Comparison of ENCODE assay signal across 18 cellular contexts in the genomic region with DNA sequence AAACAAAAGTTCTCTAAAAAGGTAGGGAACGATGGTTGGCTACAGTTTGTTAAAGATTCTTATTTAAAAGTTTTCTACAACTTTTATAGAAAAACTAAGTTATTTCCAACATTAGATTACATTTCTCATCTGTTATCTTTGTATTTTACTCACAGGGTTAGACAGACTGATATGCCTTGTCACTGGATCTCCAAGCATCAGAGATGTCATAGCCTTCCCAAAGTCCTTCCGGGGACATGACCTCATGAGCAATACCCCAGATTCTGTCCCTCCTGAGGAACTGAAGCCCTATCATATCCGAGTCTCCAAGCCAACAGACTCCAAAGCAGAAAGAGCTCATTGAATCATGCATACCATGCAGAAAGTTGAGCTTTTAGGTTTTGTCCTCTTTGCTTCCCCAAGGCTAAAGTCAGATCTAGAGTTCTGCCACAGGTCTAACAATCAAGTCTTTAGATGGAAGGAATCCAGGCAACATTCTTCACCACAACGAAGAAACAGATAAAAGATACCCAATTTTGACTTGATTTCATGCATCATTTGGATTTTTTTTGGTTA. TPM values are rescaled to one million over a fixed set of nuclear protein-coding genes. Genes with fewer than 3 reads are reported as not detected.
DNase-seq lines count a peak whose midpoint lies in the region; ATAC-seq, FAIRE-seq and TF ChIP-seq lines count a peak whose summit lies in the region.
"Had no signal": no experiment of that assay in that cellular context is flagged by ENCODE, and none has a peak within 500 bp of the region (broad histone marks: within the 10 kb centered on the region; RNA-seq: fewer than 3 reads in every experiment).

No MANE protein-coding gene starts in this region.

- CTCF ChIA-PET in CD4-positive, alpha-beta T cell (lab: Charles Lee): no interaction called here
- CTCF ChIA-PET in naive thymus-derived CD4-positive, alpha-beta T cell (lab: Charles Lee): no interaction called here

- no peaks in the 10 kb centered on the region for H3K9me3 Mint-ChIP-seq in CD4-positive, alpha-beta T cell
- no peaks in the 10 kb centered on the region; the same call in 2 of the 3 replicates for H3K9me3 Mint-ChIP-seq in GM23338
- no peaks in the 10 kb centered on the region for H3K9me3 Mint-ChIP-seq in activated naive CD8-positive, alpha-beta T cell treated with anti-CD3 and anti-CD28 coated beads, Interleukin-2, amount 10 ng/mL, durations not matched to agents 7 days and 5 days
- H3K9me3 Mint-ChIP-seq in naive thymus-derived CD4-positive, alpha-beta T cell: no peaks in the 10 kb centered on the region
- H3K9me3 Mint-ChIP-seq in naive thymus-derived CD8-positive, alpha-beta T cell: no peaks in the 10 kb centered on the region
- H3K9me3 Mint-ChIP-seq: activated CD4-positive, alpha-beta T cell treated with anti-CD3 and anti-CD28 coated beads, Interleukin-2, amount 10 ng/mL, durations not matched to agents 24 days and 14 days; activated naive CD4-positive, alpha-beta T cell treated with anti-CD3 and anti-CD28 coated beads, Interleukin-2, amount 10 ng/mL, durations not matched to agents 7 days and 5 days; type B pancreatic cell had no signal

- ATAC-seq in CD4-positive, alpha-beta T cell (ENCODE audit: poor library complexity): no peak
- ATAC-seq in GM23338: no peak
- ATAC-seq in activated naive CD8-positive, alpha-beta T cell treated with anti-CD3 and anti-CD28 coated beads, Interleukin-2, amount 10 ng/mL, durations not matched to agents 7 days and 5 days (ENCODE audit: low read depth): no peak
- no peak for ATAC-seq in naive thymus-derived CD4-positive, alpha-beta T cell
- no peak for ATAC-seq in naive thymus-derived CD8-positive, alpha-beta T cell
- ATAC-seq: heart left ventricle had no signal

- TF ChIP-seq CTCF in CD4-positive, alpha-beta T cell (IDR thresholded peaks at IDR 0.05): no peak
- no peak for TF ChIP-seq CTCF in GM23338 (conservative IDR thresholded peaks at IDR 0.05; ENCODE audit: low read depth in 2 of 2)

- H3K9me3 ChIP-seq in CD4-positive, alpha-beta T cell (ENCODE audit: control insufficient read depth, low read length): no peaks in the 10 kb centered on the region
- H3K9me3 ChIP-seq in naive thymus-derived CD4-positive, alpha-beta T cell (ENCODE audit: control insufficient read depth in 2 of 3, low read length in 3 of 3): no peaks in the 10 kb centered on the region
- H3K9me3 ChIP-seq: BLaER1, heart left ventricle had no signal

- no peak for TF ChIP-seq POLR2A in GM12892 (IDR thresholded peaks at IDR 0.05; ENCODE audit: low read depth, low read length)

- peak overlapping the region; percentile 24 for H3K27ac Mint-ChIP-seq in CD4-positive, alpha-beta T cell
- no peak overlapping the region; the same call in 1 of the 2 replicates for H3K27ac Mint-ChIP-seq in GM23338
- H3K27ac Mint-ChIP-seq in activated naive CD8-positive, alpha-beta T cell treated with anti-CD3 and anti-CD28 coated beads, Interleukin-2, amount 10 ng/mL, durations not matched to agents 7 days and 5 days: peak overlapping the region; percentile 37
- peak overlapping the region in 6 of 9 donors; percentile 26 to 72 (median 60) for H3K27ac Mint-ChIP-seq in naive thymus-derived CD4-positive, alpha-beta T cell
- peak overlapping the region in 4 of 10 donors; percentile 31 to 71 (median 49) for H3K27ac Mint-ChIP-seq in naive thymus-derived CD8-positive, alpha-beta T cell
- H3K27ac Mint-ChIP-seq: activated CD4-positive, alpha-beta T cell treated with anti-CD3 and anti-CD28 coated beads, Interleukin-2, amount 10 ng/mL, durations not matched to agents 24 days and 14 days; activated naive CD4-positive, alpha-beta T cell treated with anti-CD3 and anti-CD28 coated beads, Interleukin-2, amount 10 ng/mL, durations not matched to agents 7 days and 5 days; type B pancreatic cell had no signal

- no peak for FAIRE-seq in GM12892 (lab: Jason Lieb, UNC)
- FAIRE-seq: astrocyte had no signal

- H3K4me3 Mint-ChIP-seq in CD4-positive, alpha-beta T cell: no peak overlapping the region
- no peak overlapping the region for H3K4me3 Mint-ChIP-seq in GM23338
- no peak overlapping the region for H3K4me3 Mint-ChIP-seq in activated naive CD8-positive, alpha-beta T cell treated with anti-CD3 and anti-CD28 coated beads, Interleukin-2, amount 10 ng/mL, durations not matched to agents 7 days and 5 days
- no peak overlapping the region for H3K4me3 Mint-ChIP-seq in naive thymus-derived CD4-positive, alpha-beta T cell
- H3K4me3 Mint-ChIP-seq in naive thymus-derived CD8-positive, alpha-beta T cell: no peak overlapping the region
- H3K4me3 Mint-ChIP-seq: activated CD4-positive, alpha-beta T cell treated with anti-CD3 and anti-CD28 coated beads, Interleukin-2, amount 10 ng/mL, durations not matched to agents 24 days and 14 days; activated naive CD4-positive, alpha-beta T cell treated with anti-CD3 and anti-CD28 coated beads, Interleukin-2, amount 10 ng/mL, durations not matched to agents 7 days and 5 days; type B pancreatic cell had no signal

- H3K4me1 ChIP-seq in GM23338 (ENCODE audit: insufficient read depth): peaks cover 11% of the 10 kb centered on the region
- no peaks in the 10 kb centered on the region for H3K4me1 ChIP-seq in naive thymus-derived CD4-positive, alpha-beta T cell (ENCODE audit: control insufficient read depth in 2 of 2, insufficient read depth in 2 of 2, low read length in 2 of 2)
- H3K4me1 ChIP-seq: BLaER1 had no signal

- H3K36me3 ChIP-seq in GM23338 (ENCODE audit: insufficient read depth): peaks cover 6% of the 10 kb centered on the region; the same call in 1 of the 2 replicates
- H3K36me3 ChIP-seq in naive thymus-derived CD4-positive, alpha-beta T cell (ENCODE audit: control insufficient read depth in 2 of 3, insufficient read depth in 3 of 3, low read length in 3 of 3): peaks cover 0 to 54% (median 13%) of the 10 kb centered on the region in 3 experiments

- H3K36me3 Mint-ChIP-seq in CD4-positive, alpha-beta T cell (ENCODE audit: low read depth): peaks cover 67% of the 10 kb centered on the region
- peaks cover 72% of the 10 kb centered on the region for H3K36me3 Mint-ChIP-seq in GM23338 (ENCODE audit: low read depth)
- H3K36me3 Mint-ChIP-seq in activated naive CD8-positive, alpha-beta T cell treated with anti-CD3 and anti-CD28 coated beads, Interleukin-2, amount 10 ng/mL, durations not matched to agents 7 days and 5 days: peaks cover 19% of the 10 kb centered on the region
- peaks cover 9 to 39% (median 24%) of the 10 kb centered on the region in 5 donors for H3K36me3 Mint-ChIP-seq in naive thymus-derived CD4-positive, alpha-beta T cell
- H3K36me3 Mint-ChIP-seq in naive thymus-derived CD8-positive, alpha-beta T cell: peaks cover 5 to 76% (median 15%) of the 10 kb centered on the region in 3 donors

- H3K79me2 ChIP-seq in GM23338 (replicated peaks; ENCODE audit: insufficient read depth): no peaks in the 10 kb centered on the region

- no peak overlapping the region for H3K4me3 ChIP-seq in GM23338
- no peak overlapping the region for H3K4me3 ChIP-seq in naive thymus-derived CD4-positive, alpha-beta T cell (ENCODE audit: low read length)
- H3K4me3 ChIP-seq: BLaER1, heart left ventricle had no signal

- H3K27me3 ChIP-seq in CD4-positive, alpha-beta T cell (ENCODE audit: control insufficient read depth, insufficient read depth, low read length): no peaks in the 10 kb centered on the region
- no peaks in the 10 kb centered on the region for H3K27me3 ChIP-seq in GM23338 (ENCODE audit: insufficient read depth)
- H3K27me3 ChIP-seq in naive thymus-derived CD4-positive, alpha-beta T cell (ENCODE audit: control insufficient read depth in 2 of 2, insufficient read depth in 2 of 2, low read length in 2 of 2): no peaks in the 10 kb centered on the region
- H3K27me3 ChIP-seq: BLaER1, heart left ventricle had no signal

- POLR2A ChIA-PET in CD4-positive, alpha-beta T cell (lab: Charles Lee): interaction anchor here (1.6 kb wide), 1 partner anchor 11 kb away, joined by 3 read pairs; the partner anchor contains the start of genes GAS5 and ZBTB37
- POLR2A ChIA-PET in activated naive CD8-positive, alpha-beta T cell treated with anti-CD3 and anti-CD28 coated beads, Interleukin-2, amount 10 ng/mL, durations not matched to agents 7 days and 5 days (lab: Charles Lee): no interaction called here
- POLR2A ChIA-PET in naive thymus-derived CD4-positive, alpha-beta T cell (lab: Charles Lee): no interaction called here
- POLR2A ChIA-PET in naive thymus-derived CD8-positive, alpha-beta T cell (lab: Charles Lee): interaction anchor here (1.1 kb wide), 1 partner anchor 10 kb away, joined by 4 read pairs; the partner anchor contains the start of gene GAS5

- H4K20me1 ChIP-seq in GM23338 (replicated peaks; ENCODE audit: insufficient read depth): no peaks in the 10 kb centered on the region

- H3K4me1 Mint-ChIP-seq in CD4-positive, alpha-beta T cell (ENCODE audit: low read depth): no peaks in the 10 kb centered on the region
- H3K4me1 Mint-ChIP-seq in GM23338: peaks cover 10% of the 10 kb centered on the region
- H3K4me1 Mint-ChIP-seq in activated naive CD8-positive, alpha-beta T cell treated with anti-CD3 and anti-CD28 coated beads, Interleukin-2, amount 10 ng/mL, durations not matched to agents 7 days and 5 days: peaks cover 6% of the 10 kb centered on the region
- H3K4me1 Mint-ChIP-seq in naive thymus-derived CD4-positive, alpha-beta T cell: peaks cover 0 to 5% (median 2%) of the 10 kb centered on the region in 7 donors
- peaks cover 0 to 6% (median 2%) of the 10 kb centered on the region in 4 donors for H3K4me1 Mint-ChIP-seq in naive thymus-derived CD8-positive, alpha-beta T cell

- no peak overlapping the region for H2AFZ ChIP-seq in GM23338

- peaks cover 15% of the 10 kb centered on the region; the same call in 1 of the 2 replicates for H3F3A ChIP-seq in GM23338 (replicated peaks; ENCODE audit: low read depth)

- no peak for DNase-seq in CD4-positive, alpha-beta T cell
- DNase-seq in GM23338 (ENCODE audit: low spot score) (no peak), AG08396 (ENCODE audit: low spot score) (no peak), GM12892 (ENCODE audit: insufficient read length) (no peak)
- no peak for DNase-seq in activated naive CD8-positive, alpha-beta T cell treated with anti-CD3 and anti-CD28 coated beads, Interleukin-2, amount 10 ng/mL, durations not matched to agents 7 days and 5 days
- no peak for DNase-seq in naive thymus-derived CD4-positive, alpha-beta T cell
- DNase-seq in naive thymus-derived CD8-positive, alpha-beta T cell: no peak
- DNase-seq: activated CD4-positive, alpha-beta T cell treated with anti-CD3 and anti-CD28 coated beads, Interleukin-2, amount 10 ng/mL, durations not matched to agents 24 days and 14 days; activated naive CD4-positive, alpha-beta T cell treated with anti-CD3 and anti-CD28 coated beads, Interleukin-2, amount 10 ng/mL, durations not matched to agents 7 days and 5 days; activated T-cell treated with anti-CD3 and anti-CD28 coated beads for 4 hours; GDM1; heart left ventricle; NCI-H524 treated with DMSO at 0.1 percent for 48 hours; RPMI8226 had no signal

- H3K27me3 Mint-ChIP-seq in CD4-positive, alpha-beta T cell: no peaks in the 10 kb centered on the region
- H3K27me3 Mint-ChIP-seq in GM23338 (ENCODE audit: insufficient read depth, low read depth, poor library complexity): peaks cover 19% of the 10 kb centered on the region
- no peaks in the 10 kb centered on the region for H3K27me3 Mint-ChIP-seq in activated naive CD8-positive, alpha-beta T cell treated with anti-CD3 and anti-CD28 coated beads, Interleukin-2, amount 10 ng/mL, durations not matched to agents 7 days and 5 days
- H3K27me3 Mint-ChIP-seq in naive thymus-derived CD4-positive, alpha-beta T cell: no peaks in the 10 kb centered on the region
- no peaks in the 10 kb centered on the region for H3K27me3 Mint-ChIP-seq in naive thymus-derived CD8-positive, alpha-beta T cell
- H3K27me3 Mint-ChIP-seq: activated CD4-positive, alpha-beta T cell treated with anti-CD3 and anti-CD28 coated beads, Interleukin-2, amount 10 ng/mL, durations not matched to agents 24 days and 14 days; activated naive CD4-positive, alpha-beta T cell treated with anti-CD3 and anti-CD28 coated beads, Interleukin-2, amount 10 ng/mL, durations not matched to agents 7 days and 5 days; type B pancreatic cell had no signal

- H3K4me2 ChIP-seq in GM23338: no peak overlapping the region
- H3K4me2 ChIP-seq: BLaER1 had no signal

- no peaks in the 10 kb centered on the region for H3K9me2 ChIP-seq in GM23338 (ENCODE audit: insufficient read depth)

- H3K27ac ChIP-seq in CD4-positive, alpha-beta T cell (ENCODE audit: low read depth, low read length): no peak overlapping the region
- H3K27ac ChIP-seq in GM23338 (ENCODE audit: low read depth): peak overlapping the region; percentile 23; the same call in 1 of the 2 replicates
- no peak overlapping the region for H3K27ac ChIP-seq in naive thymus-derived CD4-positive, alpha-beta T cell (ENCODE audit: low read depth, low read length)
- H3K27ac ChIP-seq: BLaER1, heart left ventricle had no signal

- intact Hi-C loops in CD4-positive, alpha-beta T cell (cut with DNase I, micrococcal nuclease): no loop called here
- intact Hi-C loops in naive thymus-derived CD4-positive, alpha-beta T cell (cut with micrococcal nuclease): no loop called here

RNA-seq across cellular contexts. Expression of gene GAS5, which starts 10.3 kb away (rescaled TPM):
- total RNA-seq in CD4-positive, alpha-beta T cell: 100 to 1,000 TPM; 865 to 867 TPM
- 979 and 1,111 TPM in 2 replicates for total RNA-seq in GM23338 (2014; rRNA removed; shearing (Covaris generic))
- polyA plus RNA-seq in GM23338 (2016; fragmentation: Nextera tagmentation; extraction: Ambion mirVana): 992 and 1,077 TPM in 2 replicates
- 100 to 1,000 TPM; 421 to 434 TPM for total RNA-seq in activated naive CD8-positive, alpha-beta T cell treated with anti-CD3 and anti-CD28 coated beads, Interleukin-2, amount 10 ng/mL, durations not matched to agents 7 days and 5 days
- total RNA-seq in naive thymus-derived CD4-positive, alpha-beta T cell: 100 to 1,000 TPM; 371 to 954 (median 885) TPM
- polyA plus RNA-seq in naive thymus-derived CD4-positive, alpha-beta T cell: 100 to 1,000 TPM; 493 to 676 TPM
- total RNA-seq in naive thymus-derived CD8-positive, alpha-beta T cell: 1,000 to 10,000 TPM; 1,055 to 1,075 TPM
- 100 to 1,000 TPM; 503 to 660 (median 547) TPM for polyA plus RNA-seq in naive thymus-derived CD8-positive, alpha-beta T cell
- 977 TPM for polyA plus RNA-seq in GM12892 (2012; ENCODE audit: missing spikeins)

RNA-seq across cellular contexts. Expression of gene ZBTB37, which starts 10.7 kb away (rescaled TPM):
- 10 to 100 TPM; 15.1 to 16.0 TPM for total RNA-seq in CD4-positive, alpha-beta T cell
- total RNA-seq in GM23338 (2014; rRNA removed; shearing (Covaris generic)): 15.2 and 15.8 TPM in 2 replicates
- polyA plus RNA-seq in GM23338 (2016; fragmentation: Nextera tagmentation; extraction: Ambion mirVana): 1.4 and 2.7 TPM in 2 replicates
- total RNA-seq in activated naive CD8-positive, alpha-beta T cell treated with anti-CD3 and anti-CD28 coated beads, Interleukin-2, amount 10 ng/mL, durations not matched to agents 7 days and 5 days: 10 to 100 TPM; 16.2 to 16.4 TPM
- total RNA-seq in naive thymus-derived CD4-positive, alpha-beta T cell: 10 to 100 TPM; 12.7 to 30.3 (median 21.7) TPM
- 1 to 10 TPM; 2.1 to 3.2 TPM for polyA plus RNA-seq in naive thymus-derived CD4-positive, alpha-beta T cell
- 10 to 100 TPM; 27.9 to 28.8 TPM for total RNA-seq in naive thymus-derived CD8-positive, alpha-beta T cell
- 1 to 10 TPM; 1.9 to 2.1 (median 1.9) TPM for polyA plus RNA-seq in naive thymus-derived CD8-positive, alpha-beta T cell
- 2.4 TPM for polyA plus RNA-seq in GM12892 (2012; ENCODE audit: missing spikeins)

RNA-seq across cellular contexts. Expression of gene CENPL, which starts 32.8 kb away (rescaled TPM):
- 1 to 10 TPM; 3.8 to 4.7 TPM for total RNA-seq in CD4-positive, alpha-beta T cell
- 23.5 and 40.7 TPM in 2 replicates for total RNA-seq in GM23338 (2014; rRNA removed; shearing (Covaris generic))
- 8.8 and 13.6 TPM in 2 replicates for polyA plus RNA-seq in GM23338 (2016; fragmentation: Nextera tagmentation; extraction: Ambion mirVana)
- 10 to 100 TPM; 33.9 to 34.0 TPM for total RNA-seq in activated naive CD8-positive, alpha-beta T cell treated with anti-CD3 and anti-CD28 coated beads, Interleukin-2, amount 10 ng/mL, durations not matched to agents 7 days and 5 days
- total RNA-seq in naive thymus-derived CD4-positive, alpha-beta T cell: 10 to 100 TPM in 2 of 5 experiments, 1 to 10 TPM in 3; 5.2 to 25.1 (median 9.5) TPM
- polyA plus RNA-seq in naive thymus-derived CD4-positive, alpha-beta T cell: 1 to 10 TPM; 5.1 to 6.9 TPM
- 10 to 100 TPM; 14.2 to 16.6 TPM for total RNA-seq in naive thymus-derived CD8-positive, alpha-beta T cell
- 1 to 10 TPM; 4.4 to 9.2 (median 7.0) TPM for polyA plus RNA-seq in naive thymus-derived CD8-positive, alpha-beta T cell
- 11.9 TPM for polyA plus RNA-seq in GM12892 (2012; ENCODE audit: missing spikeins)

RNA-seq across cellular contexts. Expression of gene DARS2, which starts 33.0 kb away (rescaled TPM):
- total RNA-seq in CD4-positive, alpha-beta T cell: 1 to 10 TPM; 1.7 TPM
- total RNA-seq in GM23338 (2014; rRNA removed; shearing (Covaris generic)): 41.1 and 49.9 TPM in 2 replicates
- polyA plus RNA-seq in GM23338 (2016; fragmentation: Nextera tagmentation; extraction: Ambion mirVana): 17.0 and 18.1 TPM in 2 replicates
- 10 to 100 TPM; 21.6 to 22.5 TPM for total RNA-seq in activated naive CD8-positive, alpha-beta T cell treated with anti-CD3 and anti-CD28 coated beads, Interleukin-2, amount 10 ng/mL, durations not matched to agents 7 days and 5 days
- total RNA-seq in naive thymus-derived CD4-positive, alpha-beta T cell: 10 to 100 TPM in 3 of 5 experiments, 1 to 10 TPM in 2; 3.6 to 26.0 (median 13.5) TPM
- 10 to 100 TPM in 1 of 2 donors, 1 to 10 TPM in 1; 9.2 to 13.2 TPM for polyA plus RNA-seq in naive thymus-derived CD4-positive, alpha-beta T cell
- total RNA-seq in naive thymus-derived CD8-positive, alpha-beta T cell: 10 to 100 TPM; 12.6 TPM
- 10 to 100 TPM in 1 of 3 donors, 1 to 10 TPM in 2; 6.7 to 12.1 (median 7.3) TPM for polyA plus RNA-seq in naive thymus-derived CD8-positive, alpha-beta T cell
- polyA plus RNA-seq in GM12892 (2012; ENCODE audit: missing spikeins): 29.2 TPM

RNA-seq across cellular contexts. Expression of gene SERPINC1, which starts 59.7 kb away (rescaled TPM):
- total RNA-seq in CD4-positive, alpha-beta T cell: not detected
- not detected in 2 replicates for total RNA-seq in GM23338 (2014; rRNA removed; shearing (Covaris generic))
- polyA plus RNA-seq in GM23338 (2016; fragmentation: Nextera tagmentation; extraction: Ambion mirVana): not detected in 2 replicates
- not detected for total RNA-seq in activated naive CD8-positive, alpha-beta T cell treated with anti-CD3 and anti-CD28 coated beads, Interleukin-2, amount 10 ng/mL, durations not matched to agents 7 days and 5 days
- total RNA-seq in naive thymus-derived CD4-positive, alpha-beta T cell: under 1 TPM in 1 of 5 experiments, not detected in 4; 0.32 TPM
- polyA plus RNA-seq in naive thymus-derived CD4-positive, alpha-beta T cell: under 1 TPM in 1 of 2 donors, not detected in 1; 0.25 TPM
- total RNA-seq in naive thymus-derived CD8-positive, alpha-beta T cell: under 1 TPM in 1 of 2 experiments, not detected in 1; 0.44 TPM
- under 1 TPM in 1 of 3 donors, not detected in 2; 0.80 TPM for polyA plus RNA-seq in naive thymus-derived CD8-positive, alpha-beta T cell
- polyA plus RNA-seq in GM12892 (2012; ENCODE audit: missing spikeins): not detected
- total RNA-seq: activated CD4-positive, alpha-beta T cell treated with anti-CD3 and anti-CD28 coated beads, Interleukin-2, amount 10 ng/mL, durations not matched to agents 24 days and 14 days; astrocyte; lower leg skin had no signal

Comparison
In these comparisons a context has a peak if more than half of its experiments do, and no peak if none do; other contexts are left out.
1. POLR2A ChIA-PET loops: an anchor here in CD4-positive, alpha-beta T cell (1.6 kb wide) and naive thymus-derived CD8-positive, alpha-beta T cell (1.1 kb wide); none called in activated naive CD8-positive, alpha-beta T cell treated with anti-CD3 and anti-CD28 coated beads, Interleukin-2, amount 10 ng/mL, durations not matched to agents 7 days and 5 days and naive thymus-derived CD4-positive, alpha-beta T cell.